In the genomic region with DNA sequence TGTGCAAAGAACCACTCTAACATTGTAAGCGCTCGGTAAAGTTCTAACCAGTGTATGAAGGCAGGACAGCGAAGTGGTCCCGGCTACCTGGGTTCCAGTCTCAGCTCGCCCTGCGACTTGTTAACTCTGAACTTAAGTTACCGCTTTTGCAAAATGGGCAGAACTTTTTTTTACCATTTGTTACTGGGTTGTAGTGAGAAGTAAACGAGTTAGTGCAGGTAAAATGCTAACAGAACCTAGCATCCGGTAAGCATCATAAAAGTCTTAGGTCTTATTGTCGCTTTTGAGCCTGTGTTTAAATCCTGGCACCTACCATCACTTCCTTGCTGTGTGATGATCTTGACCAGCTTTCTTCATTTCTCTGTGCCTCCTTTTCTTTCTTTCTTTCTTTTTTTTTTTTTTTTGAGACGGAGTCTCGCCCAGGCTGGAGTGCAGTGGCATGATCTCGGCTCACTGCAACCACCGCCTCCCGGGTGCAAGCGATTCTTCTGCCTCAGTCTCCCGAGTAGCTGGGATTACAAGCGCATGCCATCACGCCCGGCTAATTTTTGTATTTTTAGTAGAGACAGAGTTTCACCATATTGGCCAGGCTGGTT, we compare ENCODE assay signal across 1 cellular context.
TF ChIP-seq lines count a peak whose summit lies in the region.

No MANE protein-coding gene starts in this region.

TF ChIP-seq in SK-N-SH, 30 proteins besides CTCF, POLR2A, EP300 and RAD21 (continued from another document):
- TF ChIP-seq, protein P1, sequence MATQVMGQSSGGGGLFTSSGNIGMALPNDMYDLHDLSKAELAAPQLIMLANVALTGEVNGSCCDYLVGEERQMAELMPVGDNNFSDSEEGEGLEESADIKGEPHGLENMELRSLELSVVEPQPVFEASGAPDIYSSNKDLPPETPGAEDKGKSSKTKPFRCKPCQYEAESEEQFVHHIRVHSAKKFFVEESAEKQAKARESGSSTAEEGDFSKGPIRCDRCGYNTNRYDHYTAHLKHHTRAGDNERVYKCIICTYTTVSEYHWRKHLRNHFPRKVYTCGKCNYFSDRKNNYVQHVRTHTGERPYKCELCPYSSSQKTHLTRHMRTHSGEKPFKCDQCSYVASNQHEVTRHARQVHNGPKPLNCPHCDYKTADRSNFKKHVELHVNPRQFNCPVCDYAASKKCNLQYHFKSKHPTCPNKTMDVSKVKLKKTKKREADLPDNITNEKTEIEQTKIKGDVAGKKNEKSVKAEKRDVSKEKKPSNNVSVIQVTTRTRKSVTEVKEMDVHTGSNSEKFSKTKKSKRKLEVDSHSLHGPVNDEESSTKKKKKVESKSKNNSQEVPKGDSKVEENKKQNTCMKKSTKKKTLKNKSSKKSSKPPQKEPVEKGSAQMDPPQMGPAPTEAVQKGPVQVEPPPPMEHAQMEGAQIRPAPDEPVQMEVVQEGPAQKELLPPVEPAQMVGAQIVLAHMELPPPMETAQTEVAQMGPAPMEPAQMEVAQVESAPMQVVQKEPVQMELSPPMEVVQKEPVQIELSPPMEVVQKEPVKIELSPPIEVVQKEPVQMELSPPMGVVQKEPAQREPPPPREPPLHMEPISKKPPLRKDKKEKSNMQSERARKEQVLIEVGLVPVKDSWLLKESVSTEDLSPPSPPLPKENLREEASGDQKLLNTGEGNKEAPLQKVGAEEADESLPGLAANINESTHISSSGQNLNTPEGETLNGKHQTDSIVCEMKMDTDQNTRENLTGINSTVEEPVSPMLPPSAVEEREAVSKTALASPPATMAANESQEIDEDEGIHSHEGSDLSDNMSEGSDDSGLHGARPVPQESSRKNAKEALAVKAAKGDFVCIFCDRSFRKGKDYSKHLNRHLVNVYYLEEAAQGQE (IDR thresholded peaks at IDR 0.05; ENCODE audit: low read depth, low read length) = no peak
- TF ChIP-seq, protein P2, sequence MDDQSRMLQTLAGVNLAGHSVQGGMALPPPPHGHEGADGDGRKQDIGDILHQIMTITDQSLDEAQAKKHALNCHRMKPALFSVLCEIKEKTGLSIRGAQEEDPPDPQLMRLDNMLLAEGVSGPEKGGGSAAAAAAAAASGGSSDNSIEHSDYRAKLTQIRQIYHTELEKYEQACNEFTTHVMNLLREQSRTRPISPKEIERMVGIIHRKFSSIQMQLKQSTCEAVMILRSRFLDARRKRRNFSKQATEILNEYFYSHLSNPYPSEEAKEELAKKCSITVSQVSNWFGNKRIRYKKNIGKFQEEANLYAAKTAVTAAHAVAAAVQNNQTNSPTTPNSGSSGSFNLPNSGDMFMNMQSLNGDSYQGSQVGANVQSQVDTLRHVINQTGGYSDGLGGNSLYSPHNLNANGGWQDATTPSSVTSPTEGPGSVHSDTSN (IDR thresholded peaks at IDR 0.05) = no peak
- TF ChIP-seq, protein P3, sequence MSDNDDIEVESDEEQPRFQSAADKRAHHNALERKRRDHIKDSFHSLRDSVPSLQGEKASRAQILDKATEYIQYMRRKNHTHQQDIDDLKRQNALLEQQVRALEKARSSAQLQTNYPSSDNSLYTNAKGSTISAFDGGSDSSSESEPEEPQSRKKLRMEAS (IDR thresholded peaks at IDR 0.05; ENCODE audit: low read depth) = no peak
- TF ChIP-seq TEAD4 (IDR thresholded peaks at IDR 0.05; ENCODE audit: borderline replicate concordance, insufficient read depth) = no peak
- no peak for TF ChIP-seq RXRA (IDR thresholded peaks at IDR 0.05; ENCODE audit: borderline replicate concordance, low read depth)
- no peak for TF ChIP-seq FOXM1 (IDR thresholded peaks at IDR 0.05; ENCODE audit: low read depth)
- no peak for TF ChIP-seq YY1 (IDR thresholded peaks at IDR 0.05; ENCODE audit: low read depth)
- TF ChIP-seq CHD2 (IDR thresholded peaks at IDR 0.05; ENCODE audit: low read length, partially characterized antibody) = no peak
- no peak for TF ChIP-seq MXI1 (IDR thresholded peaks at IDR 0.05; ENCODE audit: low read depth, low read length)
- no peak for TF ChIP-seq TCF12 (IDR thresholded peaks at IDR 0.05)
- no peak for TF ChIP-seq NRF1 (IDR thresholded peaks at IDR 0.05; ENCODE audit: low read depth, low read length)
- no peak for TF ChIP-seq FOXJ3 (CRISPR knock-in tag; IDR thresholded peaks at IDR 0.05)
TF ChIP-seq in SK-N-SH: peak in this region for 0.
